In genomic region chr3:194779729-194780224, GRCh38 we compare ENCODE assay signal across 17 cellular contexts.
DNase-seq lines count a peak whose midpoint lies in the region; ATAC-seq, FAIRE-seq and TF ChIP-seq lines count a peak whose summit lies in the region.
"Had no signal": no experiment of that assay in that cellular context is flagged by ENCODE, and none has a peak within 500 bp of the region (broad histone marks: within the 10 kb centered on the region; RNA-seq: fewer than 3 reads in every experiment).

No MANE protein-coding gene starts in this region.

- no peak overlapping the region for H3K4me2 ChIP-seq in H1 (ENCODE audit: insufficient read depth in 1 of 2, low read depth in 2 of 2, low read length in 2 of 2)

- no peak for TF ChIP-seq POLR2A in NB4 (IDR thresholded peaks at IDR 0.05; ENCODE audit: extremely low read depth, insufficient read length)
- no peak for TF ChIP-seq POLR2A in H1 (IDR thresholded peaks at IDR 0.05; ENCODE audit: control extremely low read depth in 1 of 2, low read depth in 2 of 2, low read length in 2 of 2)

- no peak overlapping the region for H3K4ac ChIP-seq in H1 (replicated peaks; ENCODE audit: insufficient read length, low read depth, low read length)

- no peaks in the 10 kb centered on the region; a peak in 1 of 7 replicates for H3K27me3 ChIP-seq in H1 (replicated peaks in 1 of 4; ENCODE audit: control insufficient read depth in 3 of 4, extremely low read depth in 1 of 4, insufficient read depth in 3 of 4, low read length in 3 of 4)

- H3K36me3 ChIP-seq in H1 (ENCODE audit: control insufficient read depth in 2 of 4, insufficient read depth in 4 of 4, low read length in 3 of 4) = no peaks in the 10 kb centered on the region
- H3K36me3 ChIP-seq: thoracic aorta had no signal

- in situ Hi-C loops in Caki2 (cut with HindIII; ENCODE audit: low pct_unique_long_range_greater_than_20kb, low sequenced_read_pairs) = no loop called here

- H3K4me3 ChIP-seq in NB4 (ENCODE audit: low read depth, low read length) (no peak overlapping the region), H1 (ENCODE audit: extremely low read depth in 1 of 4, insufficient read depth in 2 of 4, low read depth in 3 of 4, low read length in 4 of 4) (no peak overlapping the region)
- H3K4me3 ChIP-seq: dorsolateral prefrontal cortex, skin epidermis, thoracic aorta had no signal

- H3K79me2 ChIP-seq in H1 (ENCODE audit: control insufficient read depth in 1 of 2, insufficient read depth in 2 of 2, low read length in 2 of 2) = no peaks in the 10 kb centered on the region

- H2AFZ ChIP-seq in H1 (ENCODE audit: low read length) = no peak overlapping the region

- H4K5ac ChIP-seq in H1 (ENCODE audit: insufficient read length, low read depth, low read length) = no peak overlapping the region

- H2BK5ac ChIP-seq in H1 (ENCODE audit: low read depth, low read length) = no peak overlapping the region

- POLR2A ChIA-PET in H1 (lab: Charles Lee; ENCODE audit: partially characterized antibody) = interaction anchor here (1.1 kb wide), 1 partner anchor 266 kb away, joined by 3 read pairs; no protein-coding TSS in a partner anchor

- CTCF ChIA-PET in H1 (lab: Charles Lee; ENCODE audit: partially characterized antibody) = interaction anchor here (0.7 to 1.5 kb wide), 3 partner anchors 22 to 1098 kb away, joined by 3 to 4 read pairs (median 3); no protein-coding TSS in a partner anchor

- H3K23me2 ChIP-seq in H1 (ENCODE audit: low read depth, low read length) = no peaks in the 10 kb centered on the region

- H2BK20ac ChIP-seq in H1 (ENCODE audit: low read length) = no peak overlapping the region

- H3K23ac ChIP-seq in H1 (ENCODE audit: insufficient read length) = no peak overlapping the region

- peak; percentile 7 for DNase-seq in Caki2 (ENCODE audit: low read depth)
- peak; percentile 40 for DNase-seq in NB4 (ENCODE audit: low read depth)
- no peak for DNase-seq in H1 (ENCODE audit: low read depth in 1 of 2, low spot score in 2 of 2)
- DNase-seq in kidney tubule cell (ENCODE audit: low spot score) = peak; percentile 63
- no peak for DNase-seq in stimulated activated CD4-positive, alpha-beta T cell treated with anti-CD3 and anti-CD28 coated beads, Interleukin-4, amount 100 ng/mL, for 1 hour
- no peak for DNase-seq in GM10266 (ENCODE audit: extremely low spot score)
- DNase-seq: activated B cell treated with CpG ODN at 0.5 μM for 24 hours, aorta, Calu3, NCI-H1105 treated with DMSO at 0.1 percent for 48 hours, nucleus accumbens, T-helper 1 cell had no signal

- H2AK5ac ChIP-seq in H1 (ENCODE audit: low read depth, low read length) = no peak overlapping the region

- 93% methylated on average over 4 of the region's 4 CpGs; no CpG with 5 or more reads in 1 of the 2 experiments for WGBS in H1 (ENCODE audit: extremely low coverage in 1 of 2, insufficient coverage in 1 of 2, insufficient read length in 1 of 2, insufficient replicate concordance in 2 of 2, low coverage in 1 of 2, low lambda C conversion rate in 2 of 2, missing lambda C conversion rate in 1 of 2), 2 experiments

- H2BK12ac ChIP-seq in H1 (ENCODE audit: low read depth, low read length) = 0 out of 2 replicates have a peak overlapping the region, but pooled peaks have one; percentile 18

- no peak for ATAC-seq in GM21515 (IDR thresholded peaks at IDR 0.05; ENCODE audit: unreplicated experiment)
- ATAC-seq in HG02623 (IDR thresholded peaks at IDR 0.05; ENCODE audit: unreplicated experiment) = no peak

- no peak overlapping the region for H4K91ac ChIP-seq in H1 (replicated peaks; ENCODE audit: insufficient read length, low read length)

- no peak overlapping the region for H3K9ac ChIP-seq in H1 (replicated peaks in 1 of 4; ENCODE audit: extremely low read depth in 1 of 4, low read depth in 3 of 4, low read length in 3 of 4)

- H4K20me1 ChIP-seq in H1 (replicated peaks in 1 of 2; ENCODE audit: control insufficient read depth in 1 of 2, insufficient read depth in 2 of 2, low read length in 2 of 2) = no peaks in the 10 kb centered on the region

- H2BK15ac ChIP-seq in H1 (ENCODE audit: low read length) = 0 out of 2 replicates have a peak overlapping the region, but pooled peaks have one; percentile 22

- no peak overlapping the region for H4K8ac ChIP-seq in H1 (ENCODE audit: extremely low read depth, insufficient read depth, low read length)

- no peak for FAIRE-seq in H1 (lab: Jason Lieb, UNC)

- no peak overlapping the region for H3K18ac ChIP-seq in H1 (ENCODE audit: extremely low read depth, low read length)

- TF ChIP-seq RAD21 in H1 (IDR thresholded peaks at IDR 0.05 in 1 of 2, conservative IDR thresholded peaks at IDR 0.05 in 1 of 2; ENCODE audit: low read depth in 2 of 2, low read length in 2 of 2) = no peak

- no peak overlapping the region for H3K27ac ChIP-seq in H1 (ENCODE audit: low read depth, low read length)
- H3K27ac ChIP-seq: dorsolateral prefrontal cortex, skin epidermis, thoracic aorta had no signal

- H3K9me3 ChIP-seq in H1 (ENCODE audit: insufficient read depth in 2 of 2, low read depth in 1 of 2, low read length in 1 of 2) = no peaks in the 10 kb centered on the region
- H3K9me3 ChIP-seq: thoracic aorta had no signal

- H3K79me1 ChIP-seq in H1 (ENCODE audit: low read depth, low read length) = no peaks in the 10 kb centered on the region

- H3K14ac ChIP-seq in H1 (ENCODE audit: insufficient read length) = no peak overlapping the region

- no peak overlapping the region for H2BK120ac ChIP-seq in H1 (replicated peaks; ENCODE audit: low read depth, low read length)

- peaks cover 0 to 6% (median 2%) of the 10 kb centered on the region in 4 experiments; a peak in 2 of 7 replicates for H3K4me1 ChIP-seq in H1 (replicated peaks in 1 of 4; ENCODE audit: control insufficient read depth in 3 of 4, insufficient read depth in 4 of 4, low read length in 3 of 4)

- H3K56ac ChIP-seq in H1 (replicated peaks; ENCODE audit: insufficient read length, low read depth, low read length) = no peak overlapping the region

- TF ChIP-seq CTCF in NB4 (IDR thresholded peaks at IDR 0.05; ENCODE audit: low read depth, low read length) (no peak), H1 (IDR thresholded peaks at IDR 0.05; ENCODE audit: control extremely low read depth in 1 of 3, insufficient read depth in 1 of 3, low read depth in 1 of 3, low read length in 3 of 3) (no peak), GM10266 (IDR thresholded peaks at IDR 0.05; ENCODE audit: control insufficient read depth, insufficient read depth, low read depth, missing control alignments) (no peak)

- TF ChIP-seq EP300 in H1 (IDR thresholded peaks at IDR 0.05; ENCODE audit: borderline replicate concordance in 1 of 2, low read depth in 2 of 2, low read length in 2 of 2) = no peak

TF ChIP-seq in H1, 55 proteins besides CTCF, POLR2A, EP300 and RAD21 (continues in another document):
- TF ChIP-seq ASH2L (IDR thresholded peaks at IDR 0.05; ENCODE audit: low read length) (no peak), CTBP2 (IDR thresholded peaks at IDR 0.05; ENCODE audit: borderline replicate concordance, insufficient read depth, insufficient read length, low read length) (no peak), KDM1A (IDR thresholded peaks at IDR 0.05; ENCODE audit: borderline replicate concordance, low read length) (no peak), CEBPB (IDR thresholded peaks at IDR 0.05; ENCODE audit: low read depth, low read length) (no peak), SP1 (IDR thresholded peaks at IDR 0.05; ENCODE audit: low read depth, low read length) (no peak), RXRA (IDR thresholded peaks at IDR 0.05; ENCODE audit: insufficient read depth, low read depth, low read length) (no peak), ATF3 (IDR thresholded peaks at IDR 0.05; ENCODE audit: insufficient read depth, low read depth, low read length) (no peak)

Comparison
In these comparisons a context has a peak if more than half of its experiments do, and no peak if none do; other contexts are left out.
1. DNase-seq: peak in Caki2 (single experiment), NB4 (single experiment) and kidney tubule cell (single experiment); none in H1 (0 of 2), stimulated activated CD4-positive, alpha-beta T cell treated with anti-CD3 and anti-CD28 coated beads, Interleukin-4, amount 100 ng/mL, for 1 hour (single experiment) and GM10266 (single experiment).